In genomic region chr6:167701010-167701409, GRCh38 we compare ENCODE assay signal across 23 cellular contexts.
"Had no signal": no experiment of that assay in that cellular context is flagged by ENCODE, and none has a peak within 500 bp of the region (broad histone marks: within the 10 kb centered on the region; RNA-seq: fewer than 3 reads in every experiment).

No MANE protein-coding gene starts in this region.

- DNase-seq: activated CD4-positive, alpha-beta T cell treated with anti-CD3 and anti-CD28 coated beads for 48 hours; activated CD4-positive, alpha-beta T cell treated with anti-CD3 and anti-CD28 coated beads, Interleukin-2, amount 50 U/mL, for 4 hours; activated CD4-positive, CD25-positive, alpha-beta regulatory T cell treated with anti-CD3 and anti-CD28 coated beads, Interleukin-2, amount 50 U/mL, for 72 hours; activated CD8-positive, alpha-beta memory T cell treated with anti-CD3 and anti-CD28 coated beads, Interleukin-2, amount 50 U/mL, for 48 hours; activated CD8-positive, alpha-beta T cell treated with anti-CD3 and anti-CD28 coated beads, Interleukin-2, amount 10 ng/mL, durations not matched to agents 7 days and 5 days; activated naive CD8-positive, alpha-beta T cell treated with anti-CD3 and anti-CD28 coated beads, Interleukin-2, amount 50 U/mL, for 24 hours; activated T-cell treated with anti-CD3 and anti-CD28 coated beads, Interleukin-2, amount 50 U/mL, for 1 hour; amniotic stem cell; body of pancreas; KG1; NCI-H1048; NCI-H1930; NCI-H2171; NCI-H2227 treated with DMSO at 0.1 percent for 48 hours; NCI-H446 treated with DMSO at 0.1 percent for 48 hours; NCI-H524 treated with DMSO at 0.1 percent for 48 hours; NCI-H82; SIG-M5; T-helper 17 cell; T-helper 9 cell had no signal

- H3K9me3 ChIP-seq: ascending aorta, body of pancreas had no signal

- H3K36me3 ChIP-seq: ascending aorta had no signal

- H3K4me3 ChIP-seq: ascending aorta, body of pancreas had no signal

- H3K4me1 ChIP-seq: ascending aorta, body of pancreas had no signal

- ATAC-seq: activated CD8-positive, alpha-beta T cell treated with anti-CD3 and anti-CD28 coated beads, Interleukin-2, amount 10 ng/mL, durations not matched to agents 7 days and 5 days; activated naive CD4-positive, alpha-beta T cell treated with anti-CD3 and anti-CD28 coated beads, Interleukin-2, amount 50 U/mL, for 72 hours; activated naive CD8-positive, alpha-beta T cell treated with anti-CD3 and anti-CD28 coated beads, Interleukin-2, amount 50 U/mL, for 24 hours; body of pancreas; T-helper 17 cell; WTC11 had no signal

- H3K27me3 ChIP-seq: ascending aorta, body of pancreas had no signal
